Comparison of ENCODE assay signal across 14 cellular contexts in genomic region chr7:100677308-100678095, GRCh38. TPM values are rescaled to one million over a fixed set of nuclear protein-coding genes. Genes with fewer than 3 reads are reported as not detected.
DNase-seq lines count a peak whose midpoint lies in the region; ATAC-seq and TF ChIP-seq lines count a peak whose summit lies in the region.
"Had no signal": no experiment of that assay in that cellular context is flagged by ENCODE, and none has a peak within 500 bp of the region (broad histone marks: within the 10 kb centered on the region; RNA-seq: fewer than 3 reads in every experiment).

No MANE protein-coding gene starts in this region.

- peaks cover 58% of the 10 kb centered on the region for H3K36me3 ChIP-seq in upper lobe of right lung

- H3K27me3 Mint-ChIP-seq in activated T-helper 17 cell treated with anti-CD3 and anti-CD28 coated beads, Interleukin-2, amount 50 U/mL, for 72 hours = no peaks in the 10 kb centered on the region
- H3K27me3 Mint-ChIP-seq in memory B cell = no peaks in the 10 kb centered on the region

- H3K4me1 ChIP-seq in upper lobe of right lung = peaks cover 13% of the 10 kb centered on the region
- H3K4me1 ChIP-seq: foreskin keratinocyte had no signal

- ATAC-seq in left cardiac atrium (no peak), Right ventricle myocardium inferior (no peak), memory B cell (ENCODE audit: low read depth) (no peak), upper lobe of right lung (no peak)
- no peak for ATAC-seq in activated T-helper 17 cell treated with anti-CD3 and anti-CD28 coated beads, Interleukin-2, amount 50 U/mL, for 72 hours (replicated peaks)
- ATAC-seq: foreskin keratinocyte had no signal

- no peaks in the 10 kb centered on the region for H3K9me3 Mint-ChIP-seq in activated T-helper 17 cell treated with anti-CD3 and anti-CD28 coated beads, Interleukin-2, amount 50 U/mL, for 72 hours
- H3K9me3 Mint-ChIP-seq in memory B cell = no peaks in the 10 kb centered on the region

- H3K4me3 Mint-ChIP-seq in activated T-helper 17 cell treated with anti-CD3 and anti-CD28 coated beads, Interleukin-2, amount 50 U/mL, for 72 hours = peak overlapping the region; percentile 0
- peak overlapping the region; percentile 57 for H3K4me3 Mint-ChIP-seq in memory B cell

- H3K27me3 ChIP-seq in upper lobe of right lung = no peaks in the 10 kb centered on the region
- H3K27me3 ChIP-seq: foreskin keratinocyte, suprapubic skin had no signal

- H3K27ac Mint-ChIP-seq in activated T-helper 17 cell treated with anti-CD3 and anti-CD28 coated beads, Interleukin-2, amount 50 U/mL, for 72 hours = no peak overlapping the region
- no peak overlapping the region for H3K27ac Mint-ChIP-seq in memory B cell

- TF ChIP-seq CTCF in upper lobe of right lung (IDR thresholded peaks at IDR 0.05) = no peak

- H3K4me1 Mint-ChIP-seq in activated T-helper 17 cell treated with anti-CD3 and anti-CD28 coated beads, Interleukin-2, amount 50 U/mL, for 72 hours = peaks cover 24% of the 10 kb centered on the region
- H3K4me1 Mint-ChIP-seq in memory B cell = peaks cover 11% of the 10 kb centered on the region

- no peaks in the 10 kb centered on the region for H3K9me3 ChIP-seq in upper lobe of right lung
- H3K9me3 ChIP-seq: suprapubic skin had no signal

- H3K4me3 ChIP-seq in upper lobe of right lung = no peak overlapping the region
- H3K4me3 ChIP-seq: suprapubic skin had no signal

- DNase-seq in left cardiac atrium (peak; percentile 26), Right ventricle myocardium inferior (ENCODE audit: missing footprints) (no peak), memory B cell (ENCODE audit: low spot score in 2 of 2) (no peak), upper lobe of right lung (peak; percentile 68), DMS153 (lab: John Stamatoyannopoulos, UW) (no peak), glomerular visceral epithelial cell (ENCODE audit: extremely low spot score) (no peak), DMS79 treated with DMSO at 0.1 percent for 48 hours (lab: John Stamatoyannopoulos, UW) (no peak)
- DNase-seq: AML-193; foreskin keratinocyte; NCI-H1694 treated with DMSO at 0.1 percent for 48 hours; stimulated activated CD4-positive, alpha-beta T cell treated with anti-CD3 and anti-CD28 coated beads, Interleukin-4, amount 100 ng/mL, for 4 hours had no signal

- H3K27ac ChIP-seq in upper lobe of right lung = no peak overlapping the region
- H3K27ac ChIP-seq: foreskin keratinocyte, suprapubic skin had no signal

- intact Hi-C loops in left cardiac atrium (cut with DNase I) (loop anchor here in 1 of 2 donors (5.0 kb wide), 1 partner anchor 65 kb away; the partner anchor contains the start of gene MOSPD3), Right ventricle myocardium inferior (cut with DNase I) (no loop called here), upper lobe of right lung (cut with DNase I) (no loop called here)

- peaks cover 67% of the 10 kb centered on the region for H3K36me3 Mint-ChIP-seq in activated T-helper 17 cell treated with anti-CD3 and anti-CD28 coated beads, Interleukin-2, amount 50 U/mL, for 72 hours (ENCODE audit: low read depth)
- H3K36me3 Mint-ChIP-seq in memory B cell = peaks cover 12% of the 10 kb centered on the region

RNA-seq across cellular contexts. Expression of gene GNB2, which starts 4.0 kb away (rescaled TPM):
- total RNA-seq in left cardiac atrium (100 to 1,000 TPM; 125 to 153 TPM), Right ventricle myocardium inferior (120 TPM), upper lobe of right lung (208 TPM)
- total RNA-seq in activated T-helper 17 cell treated with anti-CD3 and anti-CD28 coated beads, Interleukin-2, amount 50 U/mL, for 72 hours = 100 to 1,000 TPM; 181 to 271 TPM

RNA-seq across cellular contexts. Expression of gene GIGYF1, which starts 16.5 kb away (rescaled TPM):
- 10 to 100 TPM; 25.8 to 31.0 TPM for total RNA-seq in left cardiac atrium
- 25.4 TPM for total RNA-seq in Right ventricle myocardium inferior
- 10 to 100 TPM; 40.2 to 53.1 TPM for total RNA-seq in activated T-helper 17 cell treated with anti-CD3 and anti-CD28 coated beads, Interleukin-2, amount 50 U/mL, for 72 hours
- total RNA-seq in upper lobe of right lung = 44.5 TPM

RNA-seq across cellular contexts. Expression of gene ACTL6B, which starts 21.3 kb away (rescaled TPM):
- total RNA-seq in left cardiac atrium (not detected), Right ventricle myocardium inferior (not detected), upper lobe of right lung (not detected)
- total RNA-seq in activated T-helper 17 cell treated with anti-CD3 and anti-CD28 coated beads, Interleukin-2, amount 50 U/mL, for 72 hours = not detected
- total RNA-seq: foreskin keratinocyte, pulmonary artery endothelial cell, suprapubic skin had no signal

RNA-seq across cellular contexts. Expression of gene POP7, which starts 28.4 kb away (rescaled TPM):
- total RNA-seq in left cardiac atrium (10 to 100 TPM; 23.2 to 29.0 TPM), Right ventricle myocardium inferior (29.2 TPM), upper lobe of right lung (20.2 TPM)
- total RNA-seq in activated T-helper 17 cell treated with anti-CD3 and anti-CD28 coated beads, Interleukin-2, amount 50 U/mL, for 72 hours = 10 to 100 TPM; 29.6 to 68.9 TPM

RNA-seq across cellular contexts. Expression of gene TFR2, which starts 36.1 kb away (rescaled TPM):
- total RNA-seq in left cardiac atrium (under 1 TPM; 0.29 to 0.79 TPM), Right ventricle myocardium inferior (0.22 TPM), upper lobe of right lung (0.41 TPM)
- total RNA-seq in activated T-helper 17 cell treated with anti-CD3 and anti-CD28 coated beads, Interleukin-2, amount 50 U/mL, for 72 hours = 10 to 100 TPM; 30.8 to 39.4 TPM

Comparison
In these comparisons a context has a peak if more than half of its experiments do, and no peak if none do; other contexts are left out.
1. DNase-seq: peak in left cardiac atrium (single experiment) and upper lobe of right lung (single experiment); none in Right ventricle myocardium inferior (single experiment), memory B cell (0 of 2), DMS153 (single experiment), glomerular visceral epithelial cell (single experiment) and DMS79 treated with DMSO at 0.1 percent for 48 hours (single experiment).